Comparison of ENCODE assay signal across 33 cellular contexts in genomic region chr5:133428072-133428660, GRCh38.
"Had no signal": no experiment of that assay in that cellular context is flagged by ENCODE, and none has a peak within 500 bp of the region (broad histone marks: within the 10 kb centered on the region; RNA-seq: fewer than 3 reads in every experiment).

No MANE protein-coding gene starts in this region.

- H3K36me3 ChIP-seq: left ventricle myocardium inferior, ovary, prostate gland, uterus, WERI-Rb-1 had no signal

- H3K27ac ChIP-seq: epithelial cell of prostate, left ventricle myocardium inferior, ovary, prostate gland, skin epidermis, uterus, WERI-Rb-1 had no signal

- H3K27me3 ChIP-seq: ovary, uterus had no signal

- H3K4me3 Mint-ChIP-seq: activated CD4-positive, alpha-beta memory T cell treated with anti-CD3 and anti-CD28 coated beads for 36 hours; activated CD4-positive, alpha-beta T cell treated with anti-CD3 and anti-CD28 coated beads, Interleukin-2, amount 10 ng/mL, durations not matched to agents 24 days and 14 days; activated naive CD4-positive, alpha-beta T cell treated with anti-CD3 and anti-CD28 coated beads, Interleukin-2, amount 50 U/mL, for 24 hours; activated naive CD8-positive, alpha-beta T cell treated with anti-CD3 and anti-CD28 coated beads, Interleukin-2, amount 50 U/mL, for 24 hours; nephron progenitor cell; stimulated activated effector memory CD8-positive, alpha-beta T cell treated with anti-CD3 and anti-CD28 coated beads, Interleukin-12 subunit alpha, Interleukin-12 subunit beta, amount 100 ng/mL, for 72 hours; stimulated activated naive CD8-positive, alpha-beta T cell treated with anti-CD3 and anti-CD28 coated beads, Interleukin-15, Interleukin-2, amounts not matched to agents 100 ng/mL and 50 ng/mL, for 24 hours; T-helper 17 cell; type B pancreatic cell had no signal

- H3K4me3 ChIP-seq: left ventricle myocardium inferior, lung, mucosa of descending colon, ovary, prostate gland, skin epidermis, uterus had no signal

- H3K4me1 Mint-ChIP-seq: activated naive CD4-positive, alpha-beta T cell treated with anti-CD3 and anti-CD28 coated beads, Interleukin-2, amount 50 U/mL, for 24 hours had no signal

- H3K9me3 ChIP-seq: left ventricle myocardium inferior, mucosa of descending colon, ovary, prostate gland, uterus had no signal

- ATAC-seq: activated naive CD8-positive, alpha-beta T cell treated with anti-CD3 and anti-CD28 coated beads, Interleukin-2, amount 50 U/mL, for 24 hours; mucosa of descending colon; sciatic nerve; stimulated activated effector memory CD8-positive, alpha-beta T cell treated with anti-CD3 and anti-CD28 coated beads, Interleukin-12 subunit alpha, Interleukin-12 subunit beta, amount 100 ng/mL, for 72 hours; T-helper 17 cell had no signal

- H3K27me3 Mint-ChIP-seq: activated naive CD4-positive, alpha-beta T cell treated with anti-CD3 and anti-CD28 coated beads, Interleukin-2, amount 50 U/mL, for 24 hours had no signal

- FAIRE-seq: colon, endometrium, frontal cortex had no signal

- H3K4me1 ChIP-seq: prostate gland, uterus had no signal

- H3K36me3 Mint-ChIP-seq: activated CD4-positive, alpha-beta memory T cell treated with anti-CD3 and anti-CD28 coated beads for 36 hours; activated naive CD4-positive, alpha-beta T cell treated with anti-CD3 and anti-CD28 coated beads, Interleukin-2, amount 50 U/mL, for 24 hours; type B pancreatic cell had no signal

- H3K9me3 Mint-ChIP-seq: activated CD4-positive, alpha-beta memory T cell treated with anti-CD3 and anti-CD28 coated beads for 36 hours; activated CD4-positive, alpha-beta T cell treated with anti-CD3 and anti-CD28 coated beads, Interleukin-2, amount 10 ng/mL, durations not matched to agents 24 days and 14 days; activated naive CD4-positive, alpha-beta T cell treated with anti-CD3 and anti-CD28 coated beads, Interleukin-2, amount 50 U/mL, for 24 hours; activated naive CD8-positive, alpha-beta T cell treated with anti-CD3 and anti-CD28 coated beads, Interleukin-2, amount 50 U/mL, for 24 hours; activated T-helper 2 cell treated with anti-CD3 and anti-CD28 coated beads, Interferon-gamma antibody, Interleukin-2, Interleukin-4, amounts not matched to agents 10 μg/mL and 5 μg/mL and 100 μg/mL, durations not matched to agents 14 hours and 24 hours and 36 hours; nephron progenitor cell; stimulated activated effector memory CD8-positive, alpha-beta T cell treated with anti-CD3 and anti-CD28 coated beads, Interleukin-12 subunit alpha, Interleukin-12 subunit beta, amount 100 ng/mL, for 72 hours; stimulated activated naive CD8-positive, alpha-beta T cell treated with anti-CD3 and anti-CD28 coated beads, Interleukin-15, Interleukin-2, amounts not matched to agents 100 ng/mL and 50 ng/mL, for 24 hours; type B pancreatic cell had no signal

- DNase-seq: activated CD4-positive, alpha-beta memory T cell treated with anti-CD3 and anti-CD28 coated beads for 36 hours; activated CD4-positive, alpha-beta T cell treated with anti-CD3 and anti-CD28 coated beads, Interleukin-2, amount 10 ng/mL, durations not matched to agents 24 days and 14 days; activated CD4-positive, CD25-positive, alpha-beta regulatory T cell treated with anti-CD3 and anti-CD28 coated beads, Interleukin-2, amount 50 U/mL, for 72 hours; activated naive CD8-positive, alpha-beta T cell treated with anti-CD3 and anti-CD28 coated beads, Interleukin-2, amount 50 U/mL, for 24 hours; activated T-cell treated with anti-CD3 and anti-CD28 coated beads, Interleukin-2, amount 50 U/mL, for 48 hours; amygdala; central memory CD4-positive, alpha-beta T cell; dermis blood vessel endothelial cell; effector CD8-positive, alpha-beta T cell; left ventricle myocardium inferior; mucosa of descending colon; nephron progenitor cell; ovary; retina; stimulated activated CD4-positive, alpha-beta T cell treated with anti-CD3 and anti-CD28 coated beads, Interleukin-12 subunit alpha, Interleukin-12 subunit beta, amount 100 ng/mL, for 4 hours; stimulated activated CD4-positive, alpha-beta T cell treated with anti-CD3 and anti-CD28 coated beads, Interleukin-4, amount 100 ng/mL, for 24 hours; T-helper 17 cell; T1000; uterus; WERI-Rb-1 had no signal
